ENCODE assay signal across 8 cellular contexts in genomic region chr10:12484945-12485805, GRCh38.
A peak's percentile ranks its signal among the peaks of the same experiment; 100 is the strongest.
DNase-seq lines count a peak whose midpoint lies in the region; ATAC-seq and TF ChIP-seq lines count a peak whose summit lies in the region.

No MANE protein-coding gene starts in this region.

- H3K9me3 Mint-ChIP-seq in activated naive CD4-positive, alpha-beta T cell treated with anti-CD3 and anti-CD28 coated beads for 36 hours = no peaks in the 10 kb centered on the region
- H3K9me3 Mint-ChIP-seq in memory B cell = peaks cover 2% of the 10 kb centered on the region

- ATAC-seq in GM21723 (IDR thresholded peaks at IDR 0.05; ENCODE audit: unreplicated experiment) (peak; percentile 88), memory B cell (ENCODE audit: low read depth) (peak; percentile 88)

- no peaks in the 10 kb centered on the region for H3K36me3 Mint-ChIP-seq in activated naive CD4-positive, alpha-beta T cell treated with anti-CD3 and anti-CD28 coated beads for 36 hours (ENCODE audit: low read depth)
- H3K36me3 Mint-ChIP-seq in memory B cell = peaks cover 8% of the 10 kb centered on the region

- CTCF ChIA-PET in activated naive CD4-positive, alpha-beta T cell treated with anti-CD3 and anti-CD28 coated beads for 36 hours (lab: Charles Lee) = interaction anchor here (0.7 to 1.4 kb wide), 8 partner anchors 13 to 270 kb away, joined by 3 to 6 read pairs (median 3); no protein-coding TSS in a partner anchor

- no peaks in the 10 kb centered on the region for H3K27me3 Mint-ChIP-seq in activated naive CD4-positive, alpha-beta T cell treated with anti-CD3 and anti-CD28 coated beads for 36 hours (ENCODE audit: low read depth)
- H3K27me3 Mint-ChIP-seq in memory B cell = no peaks in the 10 kb centered on the region

- H3K27ac Mint-ChIP-seq in activated naive CD4-positive, alpha-beta T cell treated with anti-CD3 and anti-CD28 coated beads for 36 hours = peak overlapping the region; percentile 8
- H3K27ac Mint-ChIP-seq in memory B cell = peak overlapping the region; percentile 88

- H3K4me3 ChIP-seq in GM12875 (ENCODE audit: low read depth, low read length) = no peak overlapping the region

- intact Hi-C loops in activated naive CD4-positive, alpha-beta T cell treated with anti-CD3 and anti-CD28 coated beads for 36 hours (cut with micrococcal nuclease) = loop anchor here (1.0 to 5.0 kb wide), 4 partner anchors 172 to 271 kb away; no protein-coding TSS in a partner anchor

- peak; percentile 48; the same call in 1 of the 2 replicates for TF ChIP-seq CTCF in GM12875 (IDR thresholded peaks at IDR 0.05; ENCODE audit: borderline replicate concordance, insufficient read depth, low read depth, low read length)

- peak overlapping the region; percentile 25 for H3K4me3 Mint-ChIP-seq in activated naive CD4-positive, alpha-beta T cell treated with anti-CD3 and anti-CD28 coated beads for 36 hours
- peak overlapping the region; percentile 74 for H3K4me3 Mint-ChIP-seq in memory B cell

- H3K4me1 Mint-ChIP-seq in activated naive CD4-positive, alpha-beta T cell treated with anti-CD3 and anti-CD28 coated beads for 36 hours (ENCODE audit: low read depth) = peaks cover 20% of the 10 kb centered on the region
- peaks cover 43% of the 10 kb centered on the region for H3K4me1 Mint-ChIP-seq in memory B cell

- DNase-seq in NCI-H146 (lab: John Stamatoyannopoulos, UW) = peak; percentile 95
- DNase-seq in activated naive CD4-positive, alpha-beta T cell treated with anti-CD3 and anti-CD28 coated beads for 36 hours = peak; percentile 65
- DNase-seq in memory B cell (ENCODE audit: low spot score in 2 of 2) = peak; percentile 44 to 57
- no peak for DNase-seq in amniotic stem cell (lab: John Stamatoyannopoulos, UW)
- no peak for DNase-seq in pons (ENCODE audit: low spot score)
- DNase-seq in kidney glomerular epithelial cell (lab: John Stamatoyannopoulos, UW) = no peak

Comparison
In these comparisons a context has a peak if more than half of its experiments do, and no peak if none do; other contexts are left out.
1. DNase-seq: peak in NCI-H146 (single experiment), activated naive CD4-positive, alpha-beta T cell treated with anti-CD3 and anti-CD28 coated beads for 36 hours (single experiment) and memory B cell (2 of 2); none in amniotic stem cell (single experiment), pons (single experiment) and kidney glomerular epithelial cell (single experiment).